Comparison of ENCODE assay signal across 22 cellular contexts in the genomic region with DNA sequence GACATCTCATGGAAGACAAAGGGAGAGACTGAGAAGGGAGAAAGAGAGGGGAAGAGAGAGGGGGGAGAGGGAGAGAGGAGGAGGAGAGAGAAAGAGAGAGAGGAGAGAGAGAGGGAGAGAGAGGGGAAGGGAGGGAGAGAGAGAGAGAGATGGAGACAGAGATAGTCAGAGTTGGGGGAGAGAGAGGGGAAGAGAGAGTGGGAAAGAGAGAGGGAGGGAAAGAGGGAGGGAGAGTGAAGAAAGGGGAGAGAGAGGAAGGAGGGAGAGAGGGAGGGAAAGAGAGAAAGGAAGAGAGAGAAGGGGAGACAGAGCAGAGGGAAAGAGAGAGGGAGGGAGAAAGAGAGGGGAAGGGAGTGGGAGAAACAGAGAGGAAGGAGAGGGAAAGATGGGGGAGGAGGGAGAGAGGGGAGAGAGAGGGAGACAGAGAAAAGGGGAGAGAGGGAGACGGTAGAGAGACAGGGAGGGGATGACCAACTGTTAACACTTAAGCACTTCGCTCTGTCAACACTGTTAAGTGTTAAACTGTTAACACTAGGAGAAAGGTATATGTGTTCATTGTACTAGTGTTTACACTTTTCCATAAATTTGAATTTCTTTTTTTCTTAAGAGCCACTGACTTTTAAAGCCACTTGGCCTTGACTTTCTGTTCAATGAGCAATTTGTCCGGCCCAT. TPM values are rescaled to one million over a fixed set of nuclear protein-coding genes. Genes with fewer than 3 reads are reported as not detected.
A peak's percentile ranks its signal among the peaks of the same experiment; 100 is the strongest.
DNase-seq lines count a peak whose midpoint lies in the region; ATAC-seq and TF ChIP-seq lines count a peak whose summit lies in the region.
"Had no signal": no experiment of that assay in that cellular context is flagged by ENCODE, and none has a peak within 500 bp of the region (broad histone marks: within the 10 kb centered on the region; RNA-seq: fewer than 3 reads in every experiment).

No MANE protein-coding gene starts in this region.

- H3K4me1 ChIP-seq in thoracic aorta (ENCODE audit: control insufficient read depth in 1 of 2, low read depth in 2 of 2), result peaks cover 0 to 38% of the 10 kb centered on the region in 2 donors

- peak overlapping the region; percentile 8 for H3K27ac Mint-ChIP-seq in activated T-helper 1 cell treated with anti-CD3 and anti-CD28 coated beads, Interleukin-12 subunit alpha, Interleukin-12 subunit beta, Interleukin-2, Interleukin-4 antibody, amounts not matched to agents 30 ng/mL and 10 ng/mL and 1 ng/mL, durations not matched to agents 14 hours and 24 hours and 36 hours
- H3K27ac Mint-ChIP-seq: CD8-positive, alpha-beta T cell; HFFc6 had no signal

- H3K9me3 Mint-ChIP-seq in activated T-helper 1 cell treated with anti-CD3 and anti-CD28 coated beads, Interleukin-12 subunit alpha, Interleukin-12 subunit beta, Interleukin-2, Interleukin-4 antibody, amounts not matched to agents 30 ng/mL and 10 ng/mL and 1 ng/mL, durations not matched to agents 14 hours and 24 hours and 36 hours, result peaks cover 3% of the 10 kb centered on the region
- H3K9me3 Mint-ChIP-seq: CD8-positive, alpha-beta T cell had no signal

- no peaks in the 10 kb centered on the region for H3K4me1 Mint-ChIP-seq in activated T-helper 1 cell treated with anti-CD3 and anti-CD28 coated beads, Interleukin-12 subunit alpha, Interleukin-12 subunit beta, Interleukin-2, Interleukin-4 antibody, amounts not matched to agents 30 ng/mL and 10 ng/mL and 1 ng/mL, durations not matched to agents 14 hours and 24 hours and 36 hours (ENCODE audit: low read depth)

- no peak overlapping the region for H3K4me3 Mint-ChIP-seq in activated T-helper 1 cell treated with anti-CD3 and anti-CD28 coated beads, Interleukin-12 subunit alpha, Interleukin-12 subunit beta, Interleukin-2, Interleukin-4 antibody, amounts not matched to agents 30 ng/mL and 10 ng/mL and 1 ng/mL, durations not matched to agents 14 hours and 24 hours and 36 hours
- H3K4me3 Mint-ChIP-seq: CD8-positive, alpha-beta T cell; HFFc6 had no signal

- DNase-seq in NCI-H187 treated with DMSO at 0.1 percent for 48 hours (lab: John Stamatoyannopoulos, UW) (peak; percentile 24), NCI-H187 (lab: John Stamatoyannopoulos, UW) (no peak), NCI-H345 (lab: John Stamatoyannopoulos, UW) (peak; percentile 57), thoracic aorta (ENCODE audit: low spot score) (no peak), NCI-H1436 treated with DMSO at 0.1 percent for 48 hours (lab: John Stamatoyannopoulos, UW) (no peak), DMS114 treated with DMSO at 0.1 percent for 48 hours (lab: John Stamatoyannopoulos, UW; ENCODE audit: unreplicated experiment) (no peak), germinal center (ENCODE audit: low spot score) (no peak)
- DNase-seq in activated T-helper 1 cell treated with anti-CD3 and anti-CD28 coated beads, Interleukin-12 subunit alpha, Interleukin-12 subunit beta, Interleukin-2, Interleukin-4 antibody, amounts not matched to agents 30 ng/mL and 10 ng/mL and 1 ng/mL, durations not matched to agents 14 hours and 24 hours and 36 hours (ENCODE audit: low spot score), result no peak
- DNase-seq: AML-193; C1 segment of cervical spinal cord; CD8-positive, alpha-beta T cell; DMS79; HFFc6; Kasumi-1; NCI-H1417 treated with DMSO at 0.1 percent for 48 hours; NCI-H2029; NCI-H2171; NCI-H446 treated with DMSO at 0.1 percent for 48 hours; PC-3; RPMI8226; SHP77; SW 1271 had no signal

- H3K27ac ChIP-seq in thoracic aorta, result peak overlapping the region; percentile 65 to 69

- no peak overlapping the region for H3K4me3 ChIP-seq in thoracic aorta

- no peaks in the 10 kb centered on the region for H3K27me3 ChIP-seq in thoracic aorta (replicated peaks; ENCODE audit: insufficient read depth)

- peaks cover 8% of the 10 kb centered on the region for H3K27me3 Mint-ChIP-seq in activated T-helper 1 cell treated with anti-CD3 and anti-CD28 coated beads, Interleukin-12 subunit alpha, Interleukin-12 subunit beta, Interleukin-2, Interleukin-4 antibody, amounts not matched to agents 30 ng/mL and 10 ng/mL and 1 ng/mL, durations not matched to agents 14 hours and 24 hours and 36 hours (ENCODE audit: insufficient read depth)

- H3K36me3 Mint-ChIP-seq in activated T-helper 1 cell treated with anti-CD3 and anti-CD28 coated beads, Interleukin-12 subunit alpha, Interleukin-12 subunit beta, Interleukin-2, Interleukin-4 antibody, amounts not matched to agents 30 ng/mL and 10 ng/mL and 1 ng/mL, durations not matched to agents 14 hours and 24 hours and 36 hours (ENCODE audit: low read depth), result no peaks in the 10 kb centered on the region
- H3K36me3 Mint-ChIP-seq: CD8-positive, alpha-beta T cell had no signal

- TF ChIP-seq CTCF in thoracic aorta (IDR thresholded peaks at IDR 0.05), result no peak

- intact Hi-C loops in activated T-helper 1 cell treated with anti-CD3 and anti-CD28 coated beads, Interleukin-12 subunit alpha, Interleukin-12 subunit beta, Interleukin-2, Interleukin-4 antibody, amounts not matched to agents 30 ng/mL and 10 ng/mL and 1 ng/mL, durations not matched to agents 14 hours and 24 hours and 36 hours (cut with micrococcal nuclease), result no loop called here

- ATAC-seq in thoracic aorta (ENCODE audit: insufficient number of reproducible peaks, low FRiP score, low read depth), result no peak
- ATAC-seq: CD8-positive, alpha-beta T cell; PC-3 had no signal

- no peaks in the 10 kb centered on the region for H3K9me3 ChIP-seq in thoracic aorta

- no peaks in the 10 kb centered on the region for H3K36me3 ChIP-seq in thoracic aorta

RNA-seq across cellular contexts. Expression of a gene that starts 21.8 kb away (rescaled TPM):
- total RNA-seq in activated T-helper 1 cell treated with anti-CD3 and anti-CD28 coated beads, Interleukin-12 subunit alpha, Interleukin-12 subunit beta, Interleukin-2, Interleukin-4 antibody, amounts not matched to agents 30 ng/mL and 10 ng/mL and 1 ng/mL, durations not matched to agents 14 hours and 24 hours and 36 hours, result 0.08 and 0.15 TPM in 2 replicates
- 10 to 100 TPM; 27.5 to 29.2 TPM for total RNA-seq in thoracic aorta
- total RNA-seq: HFFc6 had no signal

Comparison
In these comparisons a context has a peak if more than half of its experiments do, and no peak if none do; other contexts are left out.
1. DNase-seq: peak in NCI-H187 treated with DMSO at 0.1 percent for 48 hours (single experiment) and NCI-H345 (single experiment); none in NCI-H187 (0 of 2), activated T-helper 1 cell treated with anti-CD3 and anti-CD28 coated beads, Interleukin-12 subunit alpha, Interleukin-12 subunit beta, Interleukin-2, Interleukin-4 antibody, amounts not matched to agents 30 ng/mL and 10 ng/mL and 1 ng/mL, durations not matched to agents 14 hours and 24 hours and 36 hours (single experiment), thoracic aorta (single experiment), NCI-H1436 treated with DMSO at 0.1 percent for 48 hours (single experiment), DMS114 treated with DMSO at 0.1 percent for 48 hours (single experiment) and germinal center (single experiment).
2. RNA of a gene that starts 21.8 kb away (total RNA-seq): 27.5 to 29.2 TPM in thoracic aorta; 0.08 to 0.15 TPM in activated T-helper 1 cell treated with anti-CD3 and anti-CD28 coated beads, Interleukin-12 subunit alpha, Interleukin-12 subunit beta, Interleukin-2, Interleukin-4 antibody, amounts not matched to agents 30 ng/mL and 10 ng/mL and 1 ng/mL, durations not matched to agents 14 hours and 24 hours and 36 hours; every median in the first group is over 10 times any median in the second.